Comparison of ENCODE assay signal across 8 cellular contexts in the genomic region with DNA sequence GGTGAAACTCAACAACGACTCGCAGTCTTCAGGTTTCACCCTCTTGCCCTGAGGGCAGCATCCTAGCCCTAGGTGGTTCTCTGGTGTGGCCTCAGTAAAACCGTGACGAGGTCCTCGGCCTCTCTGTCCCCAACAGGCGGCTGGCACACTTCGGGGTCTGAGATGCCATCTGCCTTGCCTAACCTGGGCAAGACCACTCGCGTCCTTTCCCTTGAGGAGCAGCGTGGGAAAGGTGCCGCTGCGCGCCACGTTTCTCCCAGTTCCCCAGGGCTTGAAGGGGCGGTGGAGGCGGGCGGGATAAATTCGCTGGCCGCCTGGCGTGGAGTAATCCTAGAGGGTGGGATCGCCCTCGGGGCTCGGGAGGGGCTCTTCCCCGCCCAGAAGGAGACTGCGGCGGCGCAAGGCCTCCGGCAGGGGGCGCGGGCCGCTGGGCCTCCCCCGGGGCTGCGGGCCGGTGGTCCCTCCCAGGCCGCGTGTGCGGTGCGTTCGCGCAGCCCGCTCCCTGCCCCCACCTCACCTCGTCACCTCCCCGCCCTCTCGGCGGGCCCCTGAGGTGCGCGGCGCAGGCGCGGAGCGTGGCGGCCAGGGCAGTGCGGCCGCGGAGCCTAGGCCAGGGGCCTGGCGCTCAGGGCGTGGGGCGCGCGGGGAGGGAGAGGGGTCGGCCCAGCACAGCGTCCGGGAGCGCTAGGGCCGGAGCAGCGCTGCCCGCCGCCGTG. TPM values are rescaled to one million over a fixed set of nuclear protein-coding genes. Genes with fewer than 3 reads are reported as not detected.
DNase-seq lines count a peak whose midpoint lies in the region; ATAC-seq and TF ChIP-seq lines count a peak whose summit lies in the region.

A gene with protein sequence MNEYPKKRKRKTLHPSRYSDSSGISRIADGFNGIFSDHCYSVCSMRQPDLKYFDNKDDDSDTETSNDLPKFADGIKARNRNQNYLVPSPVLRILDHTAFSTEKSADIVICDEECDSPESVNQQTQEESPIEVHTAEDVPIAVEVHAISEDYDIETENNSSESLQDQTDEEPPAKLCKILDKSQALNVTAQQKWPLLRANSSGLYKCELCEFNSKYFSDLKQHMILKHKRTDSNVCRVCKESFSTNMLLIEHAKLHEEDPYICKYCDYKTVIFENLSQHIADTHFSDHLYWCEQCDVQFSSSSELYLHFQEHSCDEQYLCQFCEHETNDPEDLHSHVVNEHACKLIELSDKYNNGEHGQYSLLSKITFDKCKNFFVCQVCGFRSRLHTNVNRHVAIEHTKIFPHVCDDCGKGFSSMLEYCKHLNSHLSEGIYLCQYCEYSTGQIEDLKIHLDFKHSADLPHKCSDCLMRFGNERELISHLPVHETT (plus strand): TSS at position 551 of the 716 bp plus-strand sequence. CDS start 5,263 bp downstream, outside the sequence.

- H3K4me3 ChIP-seq in Karpas-422 (ENCODE audit: low read length) (peak within 1 kb of the TSS; percentile 86), fibroblast of the aortic adventitia (ENCODE audit: low read depth, low read length) (peak within 1 kb of the TSS; percentile 73), neural cell (ENCODE audit: low read length) (peak within 1 kb of the TSS; percentile 100), stomach (peak within 1 kb of the TSS; percentile 64 to 95 (median 79))

- peaks cover 15% of the 10 kb centered on the region for H3K36me3 Mint-ChIP-seq in activated T-helper 2 cell treated with anti-CD3 and anti-CD28 coated beads, Interferon-gamma antibody, Interleukin-2, Interleukin-4, amounts not matched to agents 10 μg/mL and 5 μg/mL and 100 μg/mL, durations not matched to agents 14 hours and 24 hours and 36 hours (ENCODE audit: low read depth)

- TF ChIP-seq RAD21 in neural cell (conservative IDR thresholded peaks at IDR 0.05): peak; percentile 53

- peaks cover 10% of the 10 kb centered on the region for H3F3A ChIP-seq in neural cell (ENCODE audit: insufficient read depth, low read length, poor library complexity, severe bottlenecking)

- H4K20me1 ChIP-seq in Karpas-422 (ENCODE audit: insufficient read depth, low read depth, low read length) (0 out of 2 replicates have a peak, but pooled peaks cover 6% of the 10 kb centered on the region), neural cell (ENCODE audit: insufficient read depth) (no peaks in the 10 kb centered on the region)

- TF ChIP-seq EP300 in neural cell (conservative IDR thresholded peaks at IDR 0.05; ENCODE audit: poor library complexity, severe bottlenecking) (peak; percentile 68), stomach (IDR thresholded peaks at IDR 0.05) (no peak)

- peak within 1 kb of the TSS; percentile 97 for H3K27ac Mint-ChIP-seq in activated T-helper 2 cell treated with anti-CD3 and anti-CD28 coated beads, Interferon-gamma antibody, Interleukin-2, Interleukin-4, amounts not matched to agents 10 μg/mL and 5 μg/mL and 100 μg/mL, durations not matched to agents 14 hours and 24 hours and 36 hours

- peak; percentile 73 for ATAC-seq in GM21825 (IDR thresholded peaks at IDR 0.05; ENCODE audit: unreplicated experiment)

- peak within 1 kb of the TSS; percentile 93 for H3K4me3 Mint-ChIP-seq in activated T-helper 2 cell treated with anti-CD3 and anti-CD28 coated beads, Interferon-gamma antibody, Interleukin-2, Interleukin-4, amounts not matched to agents 10 μg/mL and 5 μg/mL and 100 μg/mL, durations not matched to agents 14 hours and 24 hours and 36 hours (ENCODE audit: low read depth)

- DNase-seq in EL (peak; percentile 90), Karpas-422 (peak; percentile 94), RPMI8226 (peak; percentile 97), fibroblast of the aortic adventitia (ENCODE audit: low read depth) (peak; percentile 82), stomach (peak; percentile 77)
- DNase-seq in activated T-helper 2 cell treated with anti-CD3 and anti-CD28 coated beads, Interferon-gamma antibody, Interleukin-2, Interleukin-4, amounts not matched to agents 10 μg/mL and 5 μg/mL and 100 μg/mL, durations not matched to agents 14 hours and 24 hours and 36 hours (ENCODE audit: low spot score): peak; percentile 75

- H3K9me3 ChIP-seq in Karpas-422 (ENCODE audit: low read length) (no peaks in the 10 kb centered on the region), neural cell (ENCODE audit: low read length) (no peaks in the 10 kb centered on the region), stomach (no peaks in the 10 kb centered on the region)

- TF ChIP-seq CTCF in fibroblast of the aortic adventitia (IDR thresholded peaks at IDR 0.05; ENCODE audit: insufficient read depth, low read length) (peak; percentile 66), neural cell (IDR thresholded peaks at IDR 0.05; ENCODE audit: poor library complexity, severe bottlenecking) (peak; percentile 96), stomach (IDR thresholded peaks at IDR 0.05) (peak in 5 of 7 experiments; percentile 41 to 95 (median 82))

- H3K27me3 ChIP-seq in Karpas-422 (ENCODE audit: low read length) (no peaks in the 10 kb centered on the region), neural cell (ENCODE audit: insufficient read depth, low read depth, low read length) (no peaks in the 10 kb centered on the region), stomach (no peaks in the 10 kb centered on the region)

- H3K79me2 ChIP-seq in Karpas-422 (ENCODE audit: low read length): peaks cover 45% of the 10 kb centered on the region
- peaks cover 35% of the 10 kb centered on the region for H3K79me2 ChIP-seq in neural cell (replicated peaks; ENCODE audit: insufficient read depth, low read length)

- TF ChIP-seq POLR2A in stomach (IDR thresholded peaks at IDR 0.05): no peak

- H3K9ac ChIP-seq in Karpas-422 (ENCODE audit: low read length) (peak within 1 kb of the TSS; percentile 95), neural cell (ENCODE audit: low read length) (peak within 1 kb of the TSS; percentile 92)

- 0 to 3% (median 0%) methylated on average over 7 to 66 of the region's 69 CpGs for WGBS in stomach, 5 donors

- peak within 1 kb of the TSS; percentile 94 for H3K4me2 ChIP-seq in Karpas-422 (ENCODE audit: low read depth, low read length, poor library complexity, severe bottlenecking)
- peak within 1 kb of the TSS; percentile 83 for H3K4me2 ChIP-seq in neural cell (ENCODE audit: low read length)

- peak within 1 kb of the TSS; percentile 37 for H3K27ac ChIP-seq in Karpas-422 (ENCODE audit: low read length)
- peak within 1 kb of the TSS; percentile 65 for H3K27ac ChIP-seq in neural cell (ENCODE audit: low read length)
- H3K27ac ChIP-seq in stomach: peak within 1 kb of the TSS; percentile 84 to 97 (median 95)

- intact Hi-C loops in activated T-helper 2 cell treated with anti-CD3 and anti-CD28 coated beads, Interferon-gamma antibody, Interleukin-2, Interleukin-4, amounts not matched to agents 10 μg/mL and 5 μg/mL and 100 μg/mL, durations not matched to agents 14 hours and 24 hours and 36 hours (cut with micrococcal nuclease): loop anchor here (1.0 to 10.0 kb wide), 7 partner anchors 25 to 885 kb away; a partner anchor contains a TSS
- intact Hi-C loops in stomach (cut with DNase I; ENCODE audit: low total_unique reads): no loop called here

- H3K9me2 ChIP-seq in Karpas-422 (replicated peaks; ENCODE audit: insufficient read depth, low read length) (no peaks in the 10 kb centered on the region), neural cell (ENCODE audit: insufficient read depth, low read length) (no peaks in the 10 kb centered on the region)

- H2AFZ ChIP-seq in Karpas-422 (ENCODE audit: low read length) (peak within 1 kb of the TSS; percentile 97), neural cell (ENCODE audit: low read depth, low read length) (peak within 1 kb of the TSS; percentile 84)

- H3K4me1 ChIP-seq in Karpas-422 (ENCODE audit: low read length) (peaks cover 30% of the 10 kb centered on the region), stomach (peaks cover 16 to 50% (median 40%) of the 10 kb centered on the region in 4 donors)

- peaks cover 13% of the 10 kb centered on the region; the same call in 1 of the 2 replicates for H3K36me3 ChIP-seq in Karpas-422 (ENCODE audit: insufficient read depth, low read length)
- no peaks in the 10 kb centered on the region for H3K36me3 ChIP-seq in neural cell (ENCODE audit: insufficient read depth, low read length)
- H3K36me3 ChIP-seq in stomach: peaks cover 0 to 21% (median 11%) of the 10 kb centered on the region in 4 donors

- peaks cover 25% of the 10 kb centered on the region for H3K4me1 Mint-ChIP-seq in activated T-helper 2 cell treated with anti-CD3 and anti-CD28 coated beads, Interferon-gamma antibody, Interleukin-2, Interleukin-4, amounts not matched to agents 10 μg/mL and 5 μg/mL and 100 μg/mL, durations not matched to agents 14 hours and 24 hours and 36 hours (ENCODE audit: low read depth)

- peaks cover 10% of the 10 kb centered on the region for H3K27me3 Mint-ChIP-seq in activated T-helper 2 cell treated with anti-CD3 and anti-CD28 coated beads, Interferon-gamma antibody, Interleukin-2, Interleukin-4, amounts not matched to agents 10 μg/mL and 5 μg/mL and 100 μg/mL, durations not matched to agents 14 hours and 24 hours and 36 hours (ENCODE audit: low read depth)

- H3K9me3 Mint-ChIP-seq in activated T-helper 2 cell treated with anti-CD3 and anti-CD28 coated beads, Interferon-gamma antibody, Interleukin-2, Interleukin-4, amounts not matched to agents 10 μg/mL and 5 μg/mL and 100 μg/mL, durations not matched to agents 14 hours and 24 hours and 36 hours: no peaks in the 10 kb centered on the region

TF ChIP-seq in neural cell, 6 proteins besides CTCF, POLR2A, EP300 and RAD21:
- TF ChIP-seq EZH2 (IDR thresholded peaks at IDR 0.05; ENCODE audit: borderline replicate concordance, insufficient read depth, low read length, poor library complexity, severe bottlenecking) (no peak), POLR2AphosphoS5 (IDR thresholded peaks at IDR 0.05) (peak; percentile 85), TAF1 (IDR thresholded peaks at IDR 0.05; ENCODE audit: low read depth) (no peak), MXI1 (conservative IDR thresholded peaks at IDR 0.05; ENCODE audit: poor library complexity, severe bottlenecking) (peak; percentile 76), SMC3 (conservative IDR thresholded peaks at IDR 0.05; ENCODE audit: poor library complexity) (peak; percentile 75)

RNA-seq across cellular contexts. Expression of the gene that starts here (rescaled TPM):
- 54.9 and 70.8 TPM in 2 replicates for total RNA-seq in Karpas-422 (2014; rRNA removed; shearing (Covaris generic); ENCODE audit: low replicate concordance)
- total RNA-seq in activated T-helper 2 cell treated with anti-CD3 and anti-CD28 coated beads, Interferon-gamma antibody, Interleukin-2, Interleukin-4, amounts not matched to agents 10 μg/mL and 5 μg/mL and 100 μg/mL, durations not matched to agents 14 hours and 24 hours and 36 hours: 34.3 and 38.7 TPM in 2 replicates
- total RNA-seq in fibroblast of the aortic adventitia (ENCODE audit: low replicate concordance) (39.9 and 55.8 TPM in 2 replicates), stomach (10 to 100 TPM; 18.0 to 66.1 (median 37.3) TPM)
- polyA plus RNA-seq in neural cell (96.9 and 100 TPM in 2 replicates), stomach (10 to 100 TPM; 15.7 to 29.2 (median 17.1) TPM)
- 106 and 121 TPM in 2 replicates for polyA minus RNA-seq in neural cell

Comparison
In these comparisons a context has a peak if more than half of its experiments do, and no peak if none do; other contexts are left out.
1. Peak in every context shown above with its lines: DNase-seq, ATAC-seq, H3K4me3 ChIP-seq and H3K27ac ChIP-seq.
2. H3K27ac ChIP-seq: peak in every context shown above with its lines; median percentile 95 in stomach; 65 in neural cell; 37 in Karpas-422.